28 cellular contexts compared by ENCODE assay signal in genomic region chr2:173247156-173247555, GRCh38.
"Had no signal": no experiment of that assay in that cellular context is flagged by ENCODE, and none has a peak within 500 bp of the region (broad histone marks: within the 10 kb centered on the region; RNA-seq: fewer than 3 reads in every experiment).

No MANE protein-coding gene starts in this region.

- H3K4me3 ChIP-seq: colonic mucosa, coronary artery, dorsolateral prefrontal cortex, esophagus muscularis mucosa, esophagus squamous epithelium, gastrocnemius medialis, gastroesophageal sphincter, heart left ventricle, heart right ventricle had no signal

- H3K4me3 Mint-ChIP-seq: dendritic cell treated with granulocyte-macrophage colony-stimulating factor and Interleukin-4, amounts not matched to agents 40 ng/mL and 50 ng/mL, for 4 days; effector memory CD8-positive, alpha-beta T cell; endodermal cell had no signal

- H3K27me3 Mint-ChIP-seq: dendritic cell treated with granulocyte-macrophage colony-stimulating factor and Interleukin-4, amounts not matched to agents 40 ng/mL and 50 ng/mL, for 4 days; effector memory CD8-positive, alpha-beta T cell had no signal

- H3K27ac ChIP-seq: colonic mucosa, coronary artery, dorsolateral prefrontal cortex, epithelial cell of prostate, esophagus muscularis mucosa, esophagus squamous epithelium, foreskin keratinocyte, gastrocnemius medialis, gastroesophageal sphincter, heart left ventricle, heart right ventricle had no signal

- H3K9me3 Mint-ChIP-seq: dendritic cell treated with granulocyte-macrophage colony-stimulating factor and Interleukin-4, amounts not matched to agents 40 ng/mL and 50 ng/mL, for 4 days; effector memory CD8-positive, alpha-beta T cell; endodermal cell had no signal

- DNase-seq: colonic mucosa; cortex of kidney; dermis blood vessel endothelial cell; dorsolateral prefrontal cortex; effector CD4-positive, alpha-beta T cell; effector CD8-positive, alpha-beta T cell; effector memory CD4-positive, alpha-beta T cell; effector memory CD8-positive, alpha-beta T cell; endodermal cell; esophagus squamous epithelium; foreskin fibroblast; foreskin keratinocyte; foreskin melanocyte; gastrocnemius medialis; glutamatergic neuron; head of caudate nucleus; heart left ventricle; heart right ventricle had no signal

- H3K36me3 ChIP-seq: colonic mucosa had no signal

- H3K27me3 ChIP-seq: colonic mucosa, esophagus muscularis mucosa, esophagus squamous epithelium, foreskin keratinocyte, gastrocnemius medialis, gastroesophageal sphincter, heart left ventricle, heart right ventricle had no signal

- ATAC-seq: effector memory CD8-positive, alpha-beta T cell; esophagus mucosa; foreskin keratinocyte; gastrocnemius medialis; gastroesophageal sphincter; heart left ventricle; heart right ventricle had no signal

- H3K4me1 Mint-ChIP-seq: endodermal cell had no signal

- H3K4me1 ChIP-seq: colonic mucosa, foreskin keratinocyte, gastrocnemius medialis, heart left ventricle, heart right ventricle had no signal

- H3K9me3 ChIP-seq: colonic mucosa, esophagus muscularis mucosa, esophagus squamous epithelium, gastrocnemius medialis, gastroesophageal sphincter, heart left ventricle, heart right ventricle had no signal

- FAIRE-seq: colon, endometrium, endothelial cell of umbilical vein, frontal cortex had no signal

- H3K27ac Mint-ChIP-seq: dendritic cell treated with granulocyte-macrophage colony-stimulating factor and Interleukin-4, amounts not matched to agents 40 ng/mL and 50 ng/mL, for 4 days; effector memory CD8-positive, alpha-beta T cell; endodermal cell had no signal
